10 cellular contexts compared by ENCODE assay signal in genomic region chr19:45782820-45783785, GRCh38. TPM values are rescaled to one million over a fixed set of nuclear protein-coding genes. Genes with fewer than 3 reads are reported as not detected.
A peak's percentile ranks its signal among the peaks of the same experiment; 100 is the strongest.
DNase-seq lines count a peak whose midpoint lies in the region; ATAC-seq and TF ChIP-seq lines count a peak whose summit lies in the region.
"Had no signal": no experiment of that assay in that cellular context is flagged by ENCODE, and none has a peak within 500 bp of the region (broad histone marks: within the 10 kb centered on the region; RNA-seq: fewer than 3 reads in every experiment).

No MANE protein-coding gene starts in this region.

- peaks cover 38% of the 10 kb centered on the region for H3K4me1 ChIP-seq in hepatocyte (ENCODE audit: insufficient read depth)
- peaks cover 50 to 77% (median 68%) of the 10 kb centered on the region in 4 donors for H3K4me1 ChIP-seq in stomach
- peaks cover 10% of the 10 kb centered on the region for H3K4me1 ChIP-seq in HAP-1

- no peaks in the 10 kb centered on the region for H3K9me3 ChIP-seq in hepatocyte (ENCODE audit: low read depth)
- H3K9me3 ChIP-seq in stomach, result no peaks in the 10 kb centered on the region
- no peaks in the 10 kb centered on the region for H3K9me3 ChIP-seq in HAP-1
- H3K9me3 ChIP-seq: neutrophil had no signal

- intact Hi-C loops in stomach (cut with DNase I; ENCODE audit: low total_unique reads), result no loop called here

- no peaks in the 10 kb centered on the region for H3K9me2 ChIP-seq in hepatocyte (replicated peaks; ENCODE audit: insufficient read depth)

- no peaks in the 10 kb centered on the region for H3K79me2 ChIP-seq in hepatocyte

- peak; percentile 50 for TF ChIP-seq EP300 in stomach (IDR thresholded peaks at IDR 0.05)

- peaks cover 45% of the 10 kb centered on the region for H3K4me1 Mint-ChIP-seq in brain

- H3K4me2 ChIP-seq in hepatocyte, result peak overlapping the region; percentile 82

- ATAC-seq in HG03521 (IDR thresholded peaks at IDR 0.05; ENCODE audit: unreplicated experiment), result no peak
- ATAC-seq in HG03039 (IDR thresholded peaks at IDR 0.05; ENCODE audit: unreplicated experiment), result no peak
- ATAC-seq: activated naive CD4-positive, alpha-beta T cell treated with anti-CD3 and anti-CD28 coated beads, Interleukin-2, amount 50 U/mL, for 72 hours had no signal

- H3K27ac Mint-ChIP-seq in brain, result peak overlapping the region in 4 of 5 experiments; percentile 53 to 82 (median 60)
- H3K27ac Mint-ChIP-seq: activated naive CD4-positive, alpha-beta T cell treated with anti-CD3 and anti-CD28 coated beads, Interleukin-2, amount 50 U/mL, for 72 hours had no signal

- H3K9me3 Mint-ChIP-seq in brain, result no peaks in the 10 kb centered on the region
- H3K9me3 Mint-ChIP-seq: activated naive CD4-positive, alpha-beta T cell treated with anti-CD3 and anti-CD28 coated beads, Interleukin-2, amount 50 U/mL, for 72 hours had no signal

- DNase-seq in H7, result peak; percentile 79
- no peak for DNase-seq in hepatocyte (ENCODE audit: low spot score)
- DNase-seq in stomach, result no peak
- no peak for DNase-seq in HAP-1 (ENCODE audit: low spot score in 2 of 2)
- DNase-seq in NCI-H510A treated with DMSO at 0.1 percent for 48 hours (lab: John Stamatoyannopoulos, UW), result no peak

- TF ChIP-seq POLR2A in stomach (IDR thresholded peaks at IDR 0.05), result no peak

- in situ Hi-C loops in HAP-1 (cut with MboI; ENCODE audit: low sequenced_read_pairs), result no loop called here

- peaks cover 2% of the 10 kb centered on the region for H3K36me3 ChIP-seq in H7 (replicated peaks; ENCODE audit: control insufficient read depth, insufficient read depth, low read length)
- no peaks in the 10 kb centered on the region for H3K36me3 ChIP-seq in hepatocyte (replicated peaks; ENCODE audit: insufficient read depth, low read depth)
- peaks cover 33 to 47% (median 37%) of the 10 kb centered on the region in 4 donors for H3K36me3 ChIP-seq in stomach
- peaks cover 24% of the 10 kb centered on the region for H3K36me3 ChIP-seq in HAP-1 (replicated peaks)

- H2AFZ ChIP-seq in hepatocyte, result no peak overlapping the region

- peaks cover 6% of the 10 kb centered on the region for H4K20me1 ChIP-seq in hepatocyte (ENCODE audit: insufficient read depth, poor library complexity, severe bottlenecking)

- H3K27me3 ChIP-seq in H7 (ENCODE audit: control insufficient read depth, insufficient read depth, low read length), result peaks cover 9% of the 10 kb centered on the region
- H3K27me3 ChIP-seq in hepatocyte, result no peaks in the 10 kb centered on the region
- peaks cover 0 to 65% (median 0%) of the 10 kb centered on the region in 3 donors for H3K27me3 ChIP-seq in stomach
- no peaks in the 10 kb centered on the region for H3K27me3 ChIP-seq in HAP-1 (ENCODE audit: low read depth)

- peak overlapping the region in 2 of 5 experiments; percentile 46 to 57 for H3K4me3 Mint-ChIP-seq in brain

- H3K27me3 Mint-ChIP-seq in brain, result peaks cover 3% of the 10 kb centered on the region

- H3K27ac ChIP-seq in hepatocyte (peak overlapping the region; percentile 93), stomach (peak overlapping the region; percentile 55 to 88 (median 86))
- H3K27ac ChIP-seq: neutrophil had no signal

- peaks cover 24% of the 10 kb centered on the region for H3K36me3 Mint-ChIP-seq in brain

- 48% methylated on average over 25 of the region's 26 CpGs for WGBS in hepatocyte (ENCODE audit: low lambda C conversion rate, missing lambda C conversion rate)
- 53 to 74% (median 63%) methylated on average over 25 to 26 of the region's 26 CpGs for WGBS in stomach, 5 donors

- H3K4me3 ChIP-seq in H7 (ENCODE audit: insufficient read depth, low read depth, low read length) (no peak overlapping the region), hepatocyte (peak overlapping the region; percentile 10), stomach (peak overlapping the region; percentile 54 to 71 (median 64)), HAP-1 (no peak overlapping the region)

- TF ChIP-seq CTCF in brain (conservative IDR thresholded peaks at IDR 0.05), result no peak
- TF ChIP-seq CTCF in hepatocyte (IDR thresholded peaks at IDR 0.05; ENCODE audit: poor library complexity), result no peak
- no peak for TF ChIP-seq CTCF in stomach (IDR thresholded peaks at IDR 0.05)

RNA-seq across cellular contexts. Expression of gene DMPK, which starts 0.8 kb away (rescaled TPM):
- 6.4 and 18.8 TPM in 2 replicates for total RNA-seq in H7 (2014; rRNA removed; shearing (Covaris generic))
- polyA plus RNA-seq in brain (ENCODE audit: insufficient read depth, low read depth, low replicate concordance) (30.7 TPM), hepatocyte (46.0 and 60.7 TPM in 2 replicates), stomach (10 to 100 TPM; 27.2 to 76.9 (median 56.5) TPM)
- total RNA-seq in hepatocyte (25.2 and 71.4 TPM in 2 replicates), stomach (100 to 1,000 TPM in 2 of 5 donors, 10 to 100 TPM in 3; 53.1 to 248 (median 72.8) TPM)

RNA-seq across cellular contexts. Expression of gene DMWD, which starts 9.5 kb away (rescaled TPM):
- total RNA-seq in H7 (2014; rRNA removed; shearing (Covaris generic)), result 35.9 and 47.1 TPM in 2 replicates
- polyA plus RNA-seq in brain (ENCODE audit: insufficient read depth, low read depth, low replicate concordance) (36.3 TPM), hepatocyte (70.1 and 95.8 TPM in 2 replicates), stomach (10 to 100 TPM; 12.8 to 17.4 (median 15.9) TPM)
- total RNA-seq in hepatocyte (18.3 and 23.7 TPM in 2 replicates), stomach (10 to 100 TPM in 4 of 5 donors, 1 to 10 TPM in 1; 5.3 to 52.1 (median 27.9) TPM)

RNA-seq across cellular contexts. Expression of gene SIX5, which starts 14.1 kb away (rescaled TPM):
- 18.7 and 22.0 TPM in 2 replicates for total RNA-seq in H7 (2014; rRNA removed; shearing (Covaris generic))
- polyA plus RNA-seq in brain (ENCODE audit: insufficient read depth, low read depth, low replicate concordance), result 4.5 TPM
- total RNA-seq in hepatocyte, result 12.1 and 17.0 TPM in 2 replicates
- polyA plus RNA-seq in hepatocyte, result 12.6 and 15.6 TPM in 2 replicates
- total RNA-seq in stomach, result 10 to 100 TPM in 4 of 5 donors, 1 to 10 TPM in 1; 4.0 to 39.1 (median 25.9) TPM
- 10 to 100 TPM; 14.4 to 23.3 (median 16.6) TPM for polyA plus RNA-seq in stomach

RNA-seq across cellular contexts. Expression of gene RSPH6A, which starts 32.0 kb away (rescaled TPM):
- 0.38 and 0.44 TPM in 2 replicates for total RNA-seq in H7 (2014; rRNA removed; shearing (Covaris generic))
- not detected for polyA plus RNA-seq in brain (ENCODE audit: insufficient read depth, low read depth, low replicate concordance)
- total RNA-seq in hepatocyte, result 0.12 TPM in 1 of 2 replicates, not detected in the other
- not detected in 2 replicates for polyA plus RNA-seq in hepatocyte
- 1 to 10 TPM in 2 of 5 donors, under 1 TPM in 1, not detected in 2; 0.37 to 5.8 (median 1.4) TPM for total RNA-seq in stomach
- polyA plus RNA-seq in stomach, result not detected

RNA-seq across cellular contexts. Expression of gene MEIOSIN, which starts 49.9 kb away (rescaled TPM):
- total RNA-seq in H7 (2014; rRNA removed; shearing (Covaris generic)), result not detected in 2 replicates
- polyA plus RNA-seq in brain (ENCODE audit: insufficient read depth, low read depth, low replicate concordance), result not detected
- not detected in 2 replicates for total RNA-seq in hepatocyte
- not detected in 2 replicates for polyA plus RNA-seq in hepatocyte
- not detected for total RNA-seq in stomach
- polyA plus RNA-seq in stomach, result not detected

Comparison
In these comparisons a context has a peak if more than half of its experiments do, and no peak if none do; other contexts are left out.
1. H3K4me3 ChIP-seq: peak in hepatocyte (single experiment) and stomach (4 of 4); none in H7 (single experiment) and HAP-1 (single experiment).